Comparison of ENCODE assay signal across 10 cellular contexts in the genomic region with DNA sequence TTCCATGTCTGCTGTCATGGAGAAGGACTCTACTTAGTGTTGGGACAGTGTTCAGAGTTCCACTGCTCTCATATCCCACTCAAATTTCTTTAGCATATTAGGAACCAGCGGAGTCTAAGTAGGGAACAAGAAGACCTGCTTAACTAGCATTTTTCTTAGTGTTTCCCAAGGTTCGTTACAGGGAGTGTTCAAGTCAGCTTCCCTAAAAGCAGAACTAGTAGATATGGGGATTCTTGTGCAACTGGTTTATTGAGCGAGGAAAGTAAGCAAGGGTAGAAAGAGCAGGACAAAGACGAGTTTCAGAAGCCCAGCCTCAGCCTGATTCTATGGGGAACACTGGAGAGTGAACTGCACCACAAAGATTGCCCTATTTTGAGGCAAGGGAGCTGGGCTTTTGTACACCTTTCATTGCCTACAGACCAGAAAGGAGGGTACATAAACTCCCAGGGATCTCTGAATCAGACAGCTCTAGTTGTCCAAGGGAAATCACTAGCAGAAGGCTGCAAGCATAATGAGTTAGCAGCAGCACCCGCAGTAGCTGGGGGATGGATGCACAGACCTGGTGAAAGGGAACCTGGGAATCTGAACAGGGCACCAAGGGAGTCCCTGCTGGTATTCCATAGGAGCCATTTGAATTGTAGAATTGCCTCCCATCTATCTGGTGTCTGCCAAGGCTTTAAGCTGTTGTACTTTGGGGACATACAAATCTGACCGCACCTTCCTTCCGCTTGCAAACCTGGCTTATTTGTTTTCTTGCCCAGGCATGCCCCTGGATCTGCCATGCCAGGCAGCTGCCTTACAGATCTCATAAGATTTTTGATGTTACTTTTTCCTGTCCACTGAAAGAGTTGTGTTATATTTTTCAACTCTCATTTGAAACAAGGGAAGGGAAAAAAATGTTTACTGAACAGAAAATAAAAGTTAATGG. TPM values are rescaled to one million over a fixed set of nuclear protein-coding genes. Genes with fewer than 3 reads are reported as not detected.
A peak's percentile ranks its signal among the peaks of the same experiment; 100 is the strongest.
DNase-seq lines count a peak whose midpoint lies in the region; ATAC-seq and TF ChIP-seq lines count a peak whose summit lies in the region.
"Had no signal": no experiment of that assay in that cellular context is flagged by ENCODE, and none has a peak within 500 bp of the region (broad histone marks: within the 10 kb centered on the region; RNA-seq: fewer than 3 reads in every experiment).

No MANE protein-coding gene starts in this region.

- no peak for TF ChIP-seq CTCF in GM10248 (IDR thresholded peaks at IDR 0.05; ENCODE audit: control extremely low read depth, extremely low read depth, low read depth, missing control alignments)

- CTCF ChIA-PET in GM10248 (lab: Yijun Ruan, JAX) = interaction anchor here (0.7 to 3.9 kb wide), 5 partner anchors 8 to 61 kb away, joined by 3 to 17 read pairs (median 7); no protein-coding TSS in a partner anchor

- H3K27me3 Mint-ChIP-seq in stimulated activated naive CD8-positive, alpha-beta T cell treated with anti-CD3 and anti-CD28 coated beads, Interleukin-15, amount 100 ng/mL, for 72 hours = no peaks in the 10 kb centered on the region

- peak overlapping the region; percentile 28 to 75 for H3K27ac Mint-ChIP-seq in stimulated activated naive CD8-positive, alpha-beta T cell treated with anti-CD3 and anti-CD28 coated beads, Interleukin-15, amount 100 ng/mL, for 72 hours

- peak overlapping the region in 1 of 2 donors; percentile 33 for H3K4me3 Mint-ChIP-seq in stimulated activated naive CD8-positive, alpha-beta T cell treated with anti-CD3 and anti-CD28 coated beads, Interleukin-15, amount 100 ng/mL, for 72 hours

- ATAC-seq in stimulated activated naive CD8-positive, alpha-beta T cell treated with anti-CD3 and anti-CD28 coated beads, Interleukin-15, amount 100 ng/mL, for 72 hours = no peak
- ATAC-seq in stimulated activated naive CD8-positive, alpha-beta T cell treated with anti-CD3 and anti-CD28 coated beads, Interleukin-15, Interleukin-2, amounts not matched to agents 100 U/mL and 50 U/mL, for 24 hours = no peak
- ATAC-seq in left ventricle myocardium superior = peak; percentile 30
- ATAC-seq in HG02642 (IDR thresholded peaks at IDR 0.05; ENCODE audit: poor library complexity, unreplicated experiment) = no peak

- no peaks in the 10 kb centered on the region for H3K9me3 Mint-ChIP-seq in stimulated activated naive CD8-positive, alpha-beta T cell treated with anti-CD3 and anti-CD28 coated beads, Interleukin-15, amount 100 ng/mL, for 72 hours

- no peak for DNase-seq in stimulated activated naive CD8-positive, alpha-beta T cell treated with anti-CD3 and anti-CD28 coated beads, Interleukin-15, amount 100 ng/mL, for 72 hours
- DNase-seq in stimulated activated naive CD8-positive, alpha-beta T cell treated with anti-CD3 and anti-CD28 coated beads, Interleukin-15, Interleukin-2, amounts not matched to agents 100 U/mL and 50 U/mL, for 24 hours = no peak
- DNase-seq in SHP77 treated with DMSO at 0.1 percent for 48 hours (lab: John Stamatoyannopoulos, UW) (peak; percentile 82), left ventricle myocardium superior (no peak), SK-N-DZ (ENCODE audit: low spot score) (no peak), GM10248 (ENCODE audit: extremely low spot score) (no peak)
- no peak for DNase-seq in stimulated activated CD4-positive, alpha-beta T cell treated with anti-CD3 and anti-CD28 coated beads, Interleukin-1b, Interleukin-23, amount 100 ng/mL, for 48 hours
- DNase-seq: hypothalamus, MG63 had no signal

- intact Hi-C loops in left ventricle myocardium superior (cut with micrococcal nuclease) = no loop called here

- peaks cover 92% of the 10 kb centered on the region for H3K4me1 Mint-ChIP-seq in stimulated activated naive CD8-positive, alpha-beta T cell treated with anti-CD3 and anti-CD28 coated beads, Interleukin-15, amount 100 ng/mL, for 72 hours

- POLR2A ChIA-PET in GM10248 (lab: Yijun Ruan, JAX) = no interaction called here

RNA-seq across cellular contexts. Expression of gene CMTM7, which starts 15.1 kb away (rescaled TPM):
- total RNA-seq in left ventricle myocardium superior = 4.4 TPM
- polyA plus RNA-seq in SK-N-DZ (2014; cell fraction: cytosol; rRNA removed) = 24.8 and 27.4 TPM in 2 replicates
- 18.6 and 22.5 TPM in 2 replicates for polyA plus RNA-seq in SK-N-DZ (2014; cell fraction: nucleus; rRNA removed)
